21 cellular contexts compared by ENCODE assay signal in genomic region chr11:131037873-131038272, GRCh38.
DNase-seq lines count a peak whose midpoint lies in the region; ATAC-seq and TF ChIP-seq lines count a peak whose summit lies in the region.
"Had no signal": no experiment of that assay in that cellular context is flagged by ENCODE, and none has a peak within 500 bp of the region (broad histone marks: within the 10 kb centered on the region; RNA-seq: fewer than 3 reads in every experiment).

No MANE protein-coding gene starts in this region.

- H3K4me3 Mint-ChIP-seq in H9 (no peak overlapping the region), WTC11 (no peak overlapping the region)
- H3K4me3 Mint-ChIP-seq: T-helper 1 cell treated with Interleukin-12 subunit alpha and Interleukin-12 subunit beta and Interleukin-4 antibody, amounts not matched to agents 30 μg/mL and 1 μg/mL, for 36 hours had no signal

- peak; percentile 9 for DNase-seq in DMS53 (lab: John Stamatoyannopoulos, UW)
- no peak for DNase-seq in DMS53 treated with DMSO at 0.1 percent for 48 hours (lab: John Stamatoyannopoulos, UW; ENCODE audit: unreplicated experiment)
- DNase-seq in H9 = no peak
- DNase-seq in WTC11 (ENCODE audit: low spot score) = no peak
- DNase-seq in left kidney (ENCODE audit: low read depth, low spot score) = peak; percentile 25
- no peak for DNase-seq in upper lobe of left lung
- DNase-seq in amygdala (lab: John Stamatoyannopoulos, UW) = no peak
- no peak for DNase-seq in NCI-H2081 (lab: John Stamatoyannopoulos, UW)
- DNase-seq: activated CD4-positive, alpha-beta T cell treated with anti-CD3 and anti-CD28 coated beads, Interleukin-2, amount 50 U/mL, for 1 hour; activated CD8-positive, alpha-beta memory T cell treated with anti-CD3 and anti-CD28 coated beads, Interleukin-2, amount 50 U/mL, for 48 hours; activated gamma-delta T cell; Calu3; glutamatergic neuron; left lung; mucosa of descending colon; NCI-H146; NCI-H446 treated with DMSO at 0.1 percent for 48 hours; SHP77 treated with DMSO at 0.1 percent for 48 hours had no signal

- H3K27me3 Mint-ChIP-seq in H9 (ENCODE audit: low read depth) (no peaks in the 10 kb centered on the region; the same call in none of the 2 replicates), WTC11 (ENCODE audit: low read depth) (no peaks in the 10 kb centered on the region)

- no peak overlapping the region for H2BK12ac ChIP-seq in H9 (ENCODE audit: insufficient read length, low read depth, low read length)

- no peak overlapping the region for H2AK5ac ChIP-seq in H9 (ENCODE audit: insufficient read length, low read length)

- H3K9ac ChIP-seq in H9 (ENCODE audit: extremely low read depth, insufficient read length, low read length) = no peak overlapping the region

- H3K27me3 ChIP-seq in H9 (ENCODE audit: insufficient read depth, low read length) (no peaks in the 10 kb centered on the region), upper lobe of left lung (no peaks in the 10 kb centered on the region)
- H3K27me3 ChIP-seq: neutrophil had no signal

- no peaks in the 10 kb centered on the region for H3K36me3 ChIP-seq in upper lobe of left lung
- H3K36me3 ChIP-seq: left lung, neutrophil had no signal

- H4K8ac ChIP-seq in H9 (replicated peaks; ENCODE audit: insufficient read length, low read depth, low read length) = no peak overlapping the region

- peaks cover 8 to 19% of the 10 kb centered on the region in 2 experiments for H3K4me1 Mint-ChIP-seq in H9
- peaks cover 30% of the 10 kb centered on the region for H3K4me1 Mint-ChIP-seq in WTC11

- H3K79me1 ChIP-seq in H9 (ENCODE audit: insufficient read depth, low read depth, low read length, poor library complexity, severe bottlenecking) = no peaks in the 10 kb centered on the region

- POLR2A ChIA-PET in WTC11 (lab: Charles Lee) = no interaction called here

- TF ChIP-seq CTCF in H9 (conservative IDR thresholded peaks at IDR 0.05) (peak; percentile 27; the same call in 2 of the 3 replicates), WTC11 (IDR thresholded peaks at IDR 0.05) (no peak), upper lobe of left lung (IDR thresholded peaks at IDR 0.05) (no peak)

- no CpG with 5 or more reads among the region's 7 CpGs for WGBS in H9 (ENCODE audit: extremely low coverage, insufficient read length, low lambda C conversion rate)
- 39 to 47% methylated on average over 7 of the region's 7 CpGs for WGBS in upper lobe of left lung, 2 donors

- H3K27ac Mint-ChIP-seq in H9 (no peak overlapping the region), WTC11 (no peak overlapping the region)
- H3K27ac Mint-ChIP-seq: T-helper 1 cell treated with Interleukin-12 subunit alpha and Interleukin-12 subunit beta and Interleukin-4 antibody, amounts not matched to agents 30 μg/mL and 1 μg/mL, for 36 hours had no signal

- H3K56ac ChIP-seq in H9 (ENCODE audit: insufficient read length, low read depth, low read length) = no peak overlapping the region

- H3K18ac ChIP-seq in H9 (ENCODE audit: insufficient read length, low read depth, low read length) = no peak overlapping the region

- H4K20me1 ChIP-seq in H9 (ENCODE audit: control insufficient read depth, insufficient read depth, insufficient read length) = no peaks in the 10 kb centered on the region

- no peak overlapping the region for H2AFZ ChIP-seq in H9 (ENCODE audit: low read length)

- no peak for TF ChIP-seq POLR2A in upper lobe of left lung (IDR thresholded peaks at IDR 0.05)

- no peaks in the 10 kb centered on the region for H3K36me3 Mint-ChIP-seq in H9 (ENCODE audit: insufficient read depth in 1 of 3, low read depth in 3 of 3)
- no peaks in the 10 kb centered on the region for H3K36me3 Mint-ChIP-seq in WTC11

- no peak overlapping the region for H3K4ac ChIP-seq in H9 (ENCODE audit: low read depth, low read length)

- H3K14ac ChIP-seq in H9 (ENCODE audit: insufficient read depth, low read length) = no peak overlapping the region

- no peaks in the 10 kb centered on the region for H3K79me2 ChIP-seq in H9 (ENCODE audit: insufficient read depth, low read length)

- no peak overlapping the region for H2BK15ac ChIP-seq in H9 (ENCODE audit: low read depth, low read length)

- H3K9me3 Mint-ChIP-seq in H9 (no peaks in the 10 kb centered on the region), WTC11 (peaks cover 6% of the 10 kb centered on the region)
- H3K9me3 Mint-ChIP-seq: T-helper 1 cell treated with Interleukin-12 subunit alpha and Interleukin-12 subunit beta and Interleukin-4 antibody, amounts not matched to agents 30 μg/mL and 1 μg/mL, for 36 hours had no signal

- no peak for TF ChIP-seq EP300 in upper lobe of left lung (IDR thresholded peaks at IDR 0.05)

- ATAC-seq in WTC11 (peak; percentile 33), upper lobe of left lung (ENCODE audit: low FRiP score in 2 of 2) (no peak)
- ATAC-seq: left lung, mucosa of descending colon had no signal

- H4K5ac ChIP-seq in H9 (ENCODE audit: insufficient read length, low read depth, low read length) = no peak overlapping the region

- no peaks in the 10 kb centered on the region for H3K9me3 ChIP-seq in H9 (ENCODE audit: control insufficient read depth, low read depth, low read length)
- H3K9me3 ChIP-seq in upper lobe of left lung = no peaks in the 10 kb centered on the region
- H3K9me3 ChIP-seq: left lung, mucosa of descending colon, neutrophil had no signal

- CTCF ChIA-PET in WTC11 (lab: Charles Lee) = interaction anchor here (1.4 to 1.5 kb wide), 2 partner anchors 26 to 114 kb away, joined by 4 to 16 read pairs; no protein-coding TSS in a partner anchor

- no peaks in the 10 kb centered on the region for H3K23me2 ChIP-seq in H9 (ENCODE audit: insufficient read length, low read depth, low read length, poor library complexity, severe bottlenecking)

- H4K91ac ChIP-seq in H9 (ENCODE audit: insufficient read length, low read depth, low read length) = no peak overlapping the region

- no peak overlapping the region for H2BK5ac ChIP-seq in H9 (ENCODE audit: insufficient read length, low read length)

- H3K27ac ChIP-seq in H9 (ENCODE audit: insufficient read length, low read depth, low read length) = no peak overlapping the region
- H3K27ac ChIP-seq in upper lobe of left lung = no peak overlapping the region
- H3K27ac ChIP-seq: 22Rv1, left lung, neutrophil had no signal

- H2BK120ac ChIP-seq in H9 (ENCODE audit: low read depth, low read length, poor library complexity, severe bottlenecking) = no peak overlapping the region

- no peak overlapping the region for H3K23ac ChIP-seq in H9 (ENCODE audit: insufficient read length, low read depth, low read length)

- H3K4me1 ChIP-seq in H9 (ENCODE audit: insufficient read depth, low read length) = peaks cover 7% of the 10 kb centered on the region; the same call in 1 of the 2 replicates
- no peaks in the 10 kb centered on the region for H3K4me1 ChIP-seq in upper lobe of left lung
- H3K4me1 ChIP-seq: left lung had no signal

- no peak overlapping the region for H3T11ph ChIP-seq in H9 (ENCODE audit: low read length)

- H2BK20ac ChIP-seq in H9 (ENCODE audit: low read depth, low read length, poor library complexity, severe bottlenecking) = no peak overlapping the region

- H3K4me2 ChIP-seq in H9 (ENCODE audit: insufficient read depth, insufficient read length, low read length) = no peak overlapping the region

- no peak overlapping the region for H3K4me3 ChIP-seq in upper lobe of left lung
- H3K4me3 ChIP-seq: left lung, mucosa of descending colon had no signal

TF ChIP-seq in WTC11, 78 proteins besides CTCF, POLR2A, EP300 and RAD21 (continues in another document):
- TF ChIP-seq OVOL2 (CRISPR knock-in tag; IDR thresholded peaks at IDR 0.05; ENCODE audit: borderline replicate concordance) (no peak), FOXJ3 (CRISPR knock-in tag; IDR thresholded peaks at IDR 0.05; ENCODE audit: borderline replicate concordance) (no peak), ZNF263 (CRISPR knock-in tag; IDR thresholded peaks at IDR 0.05; ENCODE audit: low read depth) (no peak), MYBL2 (CRISPR knock-in tag; IDR thresholded peaks at IDR 0.05) (no peak), ATF6 (CRISPR knock-in tag; IDR thresholded peaks at IDR 0.05) (no peak), ZNF416 (CRISPR knock-in tag; IDR thresholded peaks at IDR 0.05) (no peak), TP53 (CRISPR knock-in tag; IDR thresholded peaks at IDR 0.05) (no peak)

Comparison
In these comparisons a context has a peak if more than half of its experiments do, and no peak if none do; other contexts are left out.
1. DNase-seq: peak in DMS53 (single experiment) and left kidney (single experiment); none in DMS53 treated with DMSO at 0.1 percent for 48 hours (single experiment), H9 (single experiment), WTC11 (single experiment), upper lobe of left lung (0 of 2), amygdala (0 of 56) and NCI-H2081 (0 of 2).